6 cellular contexts compared by ENCODE assay signal in genomic region chr7:104657134-104657533, GRCh38.
"Had no signal": no experiment of that assay in that cellular context is flagged by ENCODE, and none has a peak within 500 bp of the region (broad histone marks: within the 10 kb centered on the region; RNA-seq: fewer than 3 reads in every experiment).

No MANE protein-coding gene starts in this region.

- H3K4me3 ChIP-seq: K562 had no signal

- ATAC-seq: HepG2, K562 had no signal

- H3K27ac ChIP-seq: HL-60 had no signal

- DNase-seq: IMR-90, KBM-7, KG1 had no signal
